11 cellular contexts compared by ENCODE assay signal in the genomic region with DNA sequence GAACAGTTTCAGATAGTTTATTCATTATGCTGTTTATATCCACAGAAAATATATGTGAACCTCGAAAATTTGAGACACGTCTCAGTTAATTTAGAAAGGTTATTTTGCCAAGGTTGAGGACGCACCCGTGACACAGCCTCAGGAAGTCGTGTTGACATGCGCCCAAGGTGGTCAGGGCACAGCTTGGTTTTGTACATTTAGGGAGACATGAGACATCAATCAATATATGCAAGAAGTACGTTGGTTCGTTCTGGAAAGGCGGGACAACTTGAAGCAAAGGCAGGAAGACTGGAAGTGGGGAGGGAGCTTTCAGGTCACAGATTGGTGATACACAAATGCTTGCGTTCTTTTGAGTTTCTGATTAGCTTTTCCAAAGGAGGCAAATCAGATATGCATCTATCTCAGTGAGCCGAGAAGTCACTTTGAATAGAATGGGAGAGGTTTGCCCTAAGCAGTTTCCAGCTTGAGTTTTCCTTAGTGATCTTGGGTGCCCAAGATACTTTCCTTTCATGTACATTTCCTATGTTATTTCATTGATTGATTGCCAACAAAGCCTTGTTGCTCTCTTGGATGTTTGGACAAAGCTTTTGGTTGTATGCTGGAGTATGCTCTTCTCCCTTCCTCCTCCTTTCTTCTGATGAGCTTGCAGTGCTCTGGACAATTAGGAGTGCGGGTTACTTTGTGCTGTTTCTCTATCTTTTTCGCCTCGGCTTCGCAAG. TPM values are rescaled to one million over a fixed set of nuclear protein-coding genes. Genes with fewer than 3 reads are reported as not detected.
DNase-seq lines count a peak whose midpoint lies in the region; TF ChIP-seq lines count a peak whose summit lies in the region.
"Had no signal": no experiment of that assay in that cellular context is flagged by ENCODE, and none has a peak within 500 bp of the region (broad histone marks: within the 10 kb centered on the region; RNA-seq: fewer than 3 reads in every experiment).

No MANE protein-coding gene starts in this region.

- H3F3A ChIP-seq in DOHH2 (ENCODE audit: control insufficient read depth, insufficient read depth) = no peaks in the 10 kb centered on the region
- peaks cover 22% of the 10 kb centered on the region for H3F3A ChIP-seq in neural progenitor cell (ENCODE audit: low read depth)

- H3K27ac Mint-ChIP-seq in chondrocyte (ENCODE audit: unreplicated experiment) (peak overlapping the region; percentile 72), neural progenitor cell (peak overlapping the region; percentile 29)
- H3K27ac Mint-ChIP-seq: activated CD8-positive, alpha-beta memory T cell treated with anti-CD3 and anti-CD28 coated beads, Interleukin-2, amount 10 ng/mL, durations not matched to agents 7 days and 5 days; stimulated activated naive B cell treated with anti-CD40 and anti-IgM and Interleukin-4, amounts not matched to agents 10 μg/mL and 1 μg/mL and 100 μg/mL, for 72 hours had no signal

- no peaks in the 10 kb centered on the region for H3K27me3 ChIP-seq in DOHH2 (ENCODE audit: control insufficient read depth, low read length)
- no peaks in the 10 kb centered on the region for H3K27me3 ChIP-seq in neural progenitor cell
- H3K27me3 ChIP-seq in transverse colon = no peaks in the 10 kb centered on the region

- H3K4me3 Mint-ChIP-seq in chondrocyte (ENCODE audit: unreplicated experiment) (peak overlapping the region; percentile 97), neural progenitor cell (peak overlapping the region; percentile 50)
- H3K4me3 Mint-ChIP-seq: activated CD8-positive, alpha-beta memory T cell treated with anti-CD3 and anti-CD28 coated beads, Interleukin-2, amount 10 ng/mL, durations not matched to agents 7 days and 5 days; stimulated activated naive B cell treated with anti-CD40 and anti-IgM and Interleukin-4, amounts not matched to agents 10 μg/mL and 1 μg/mL and 100 μg/mL, for 72 hours had no signal

- H3K4me1 ChIP-seq in DOHH2 (ENCODE audit: control insufficient read depth, low read length) (peaks cover 40% of the 10 kb centered on the region), neural progenitor cell (peaks cover 33% of the 10 kb centered on the region), transverse colon (peaks cover 7 to 34% (median 13%) of the 10 kb centered on the region in 4 donors)

- 83 to 88% methylated on average over 14 to 15 of the region's 15 CpGs for WGBS in transverse colon (ENCODE audit: low coverage in 1 of 2), 2 donors

- H3K27ac ChIP-seq in DOHH2 (ENCODE audit: low read depth, low read length) (no peak overlapping the region), neural progenitor cell (peak overlapping the region; percentile 72), transverse colon (no peak overlapping the region)

- peaks cover 55% of the 10 kb centered on the region for H3K79me2 ChIP-seq in DOHH2 (ENCODE audit: control insufficient read depth, low read length)
- peaks cover 61% of the 10 kb centered on the region for H3K79me2 ChIP-seq in neural progenitor cell (ENCODE audit: low read depth)

- H3K36me3 ChIP-seq in DOHH2 (ENCODE audit: control insufficient read depth, low read length) = peaks cover 71% of the 10 kb centered on the region
- H3K36me3 ChIP-seq in neural progenitor cell = peaks cover 14% of the 10 kb centered on the region
- peaks cover 0 to 12% (median 5%) of the 10 kb centered on the region in 4 donors for H3K36me3 ChIP-seq in transverse colon

- H3K9me2 ChIP-seq in DOHH2 (replicated peaks; ENCODE audit: control insufficient read depth, low read length) = no peaks in the 10 kb centered on the region

- intact Hi-C loops in transverse colon (cut with DNase I; ENCODE audit: low total_unique reads) = loop anchor here (10.0 kb wide), 1 partner anchor 71 kb away; the partner anchor contains the start of gene HIF1A

- in situ Hi-C loops in transverse colon (cut with MboI; ENCODE audit: low pct_ligation_motif_present in 1 of 4, low pct_unique_long_range_greater_than_20kb in 1 of 4, low sequenced_read_pairs in 3 of 4) = no loop called here

- no peak for TF ChIP-seq POLR2A in transverse colon (IDR thresholded peaks at IDR 0.05)

- H4K20me1 ChIP-seq in DOHH2 (ENCODE audit: control insufficient read depth, insufficient read depth, low read depth, low read length) (no peaks in the 10 kb centered on the region), neural progenitor cell (ENCODE audit: low read depth) (peaks cover 34% of the 10 kb centered on the region)

- peak overlapping the region; percentile 9; the same call in 1 of the 2 replicates for H3K4me3 ChIP-seq in DOHH2 (ENCODE audit: low read length)
- H3K4me3 ChIP-seq in neural progenitor cell = peak overlapping the region; percentile 74
- no peak overlapping the region for H3K4me3 ChIP-seq in transverse colon

- TF ChIP-seq CTCF in DOHH2 (IDR thresholded peaks at IDR 0.05; ENCODE audit: low read depth, low read length, poor library complexity, severe bottlenecking) (no peak), chondrocyte (IDR thresholded peaks at IDR 0.05) (no peak), neural progenitor cell (IDR thresholded peaks at IDR 0.05) (no peak), transverse colon (IDR thresholded peaks at IDR 0.05) (no peak)

- TF ChIP-seq EP300 in transverse colon (IDR thresholded peaks at IDR 0.05; ENCODE audit: low read depth) = no peak

- H3K9me3 ChIP-seq in DOHH2 (ENCODE audit: control insufficient read depth, insufficient read depth, low read length) (no peaks in the 10 kb centered on the region), neural progenitor cell (ENCODE audit: low read depth) (no peaks in the 10 kb centered on the region), transverse colon (no peaks in the 10 kb centered on the region)

- peak overlapping the region; percentile 86 for H3K4me2 ChIP-seq in DOHH2 (ENCODE audit: low read length)
- H3K4me2 ChIP-seq in neural progenitor cell = peak overlapping the region; percentile 83

- H3K9ac ChIP-seq in neural progenitor cell = no peak overlapping the region

- H2AFZ ChIP-seq in neural progenitor cell (replicated peaks) = no peak overlapping the region

- H3K9me3 Mint-ChIP-seq in chondrocyte (ENCODE audit: low read depth) = no peaks in the 10 kb centered on the region
- H3K9me3 Mint-ChIP-seq in neural progenitor cell = no peaks in the 10 kb centered on the region
- H3K9me3 Mint-ChIP-seq: stimulated activated naive B cell treated with anti-CD40 and anti-IgM and Interleukin-4, amounts not matched to agents 10 μg/mL and 1 μg/mL and 100 μg/mL, for 72 hours had no signal

- H3K36me3 Mint-ChIP-seq in chondrocyte (ENCODE audit: low read depth) = peaks cover 5% of the 10 kb centered on the region
- peaks cover 14% of the 10 kb centered on the region for H3K36me3 Mint-ChIP-seq in neural progenitor cell

- H3K4me1 Mint-ChIP-seq in chondrocyte (ENCODE audit: low read depth) (peaks cover 48% of the 10 kb centered on the region), neural progenitor cell (peaks cover 34% of the 10 kb centered on the region)

- DNase-seq in NCI-H2081 treated with DMSO at 0.1 percent for 48 hours (lab: John Stamatoyannopoulos, UW) (peak; percentile 65), chondrocyte (ENCODE audit: low spot score) (no peak), neural progenitor cell (ENCODE audit: low spot score) (no peak), islet precursor cell (no peak), transverse colon (no peak), SW 1271 (lab: John Stamatoyannopoulos, UW) (no peak), DMS153 (lab: John Stamatoyannopoulos, UW) (no peak)
- DNase-seq: activated CD8-positive, alpha-beta memory T cell treated with anti-CD3 and anti-CD28 coated beads, Interleukin-2, amount 10 ng/mL, durations not matched to agents 7 days and 5 days; stimulated activated CD4-positive, alpha-beta T cell treated with anti-CD3 and anti-CD28 coated beads, Interleukin-12 subunit alpha, Interleukin-12 subunit beta, amount 100 ng/mL, for 4 hours; stimulated activated naive B cell treated with anti-CD40 and anti-IgM and Interleukin-4, amounts not matched to agents 10 μg/mL and 1 μg/mL and 100 μg/mL, for 72 hours had no signal

- H3K27me3 Mint-ChIP-seq in chondrocyte (ENCODE audit: low read depth) (no peaks in the 10 kb centered on the region), neural progenitor cell (ENCODE audit: insufficient read depth, low read depth) (peaks cover 7% of the 10 kb centered on the region)
- H3K27me3 Mint-ChIP-seq: activated CD8-positive, alpha-beta memory T cell treated with anti-CD3 and anti-CD28 coated beads, Interleukin-2, amount 10 ng/mL, durations not matched to agents 7 days and 5 days; stimulated activated naive B cell treated with anti-CD40 and anti-IgM and Interleukin-4, amounts not matched to agents 10 μg/mL and 1 μg/mL and 100 μg/mL, for 72 hours had no signal

RNA-seq across cellular contexts. Expression of gene SNAPC1, which starts 3.2 kb away (rescaled TPM):
- total RNA-seq in chondrocyte (7.9 to 9.9 TPM (median 8.6 TPM) in 3 replicates), neural progenitor cell (ENCODE audit: low replicate concordance) (17.5 and 27.8 TPM in 2 replicates), transverse colon (1 to 10 TPM in 2 of 4 donors, under 1 TPM in 1, not detected in 1; 0.20 to 5.1 (median 3.8) TPM)

RNA-seq across cellular contexts. Expression of gene SYT16, which starts 47.1 kb away (rescaled TPM):
- 24.0 to 35.6 TPM (median 34.8 TPM) in 3 replicates for total RNA-seq in chondrocyte
- total RNA-seq in neural progenitor cell (ENCODE audit: low replicate concordance) = 1.1 and 1.2 TPM in 2 replicates
- under 1 TPM in 1 of 4 donors, not detected in 3; 0.14 TPM for total RNA-seq in transverse colon
- total RNA-seq: activated CD8-positive, alpha-beta memory T cell treated with anti-CD3 and anti-CD28 coated beads, Interleukin-2, amount 10 ng/mL, durations not matched to agents 7 days and 5 days had no signal

Comparison
In these comparisons a context has a peak if more than half of its experiments do, and no peak if none do; other contexts are left out.
1. H3K4me3 ChIP-seq: peak in DOHH2 (single experiment) and neural progenitor cell (single experiment); none in transverse colon (0 of 4).
2. RNA of gene SYT16, which starts 47.1 kb away (total RNA-seq): 24.0 to 35.6 TPM in chondrocyte; 1.1 to 1.2 TPM in neural progenitor cell and 0.14 TPM in transverse colon; every median in the first group is over 10 times any median in the second.